ENCODE assay signal across 33 cellular contexts in the genomic region with DNA sequence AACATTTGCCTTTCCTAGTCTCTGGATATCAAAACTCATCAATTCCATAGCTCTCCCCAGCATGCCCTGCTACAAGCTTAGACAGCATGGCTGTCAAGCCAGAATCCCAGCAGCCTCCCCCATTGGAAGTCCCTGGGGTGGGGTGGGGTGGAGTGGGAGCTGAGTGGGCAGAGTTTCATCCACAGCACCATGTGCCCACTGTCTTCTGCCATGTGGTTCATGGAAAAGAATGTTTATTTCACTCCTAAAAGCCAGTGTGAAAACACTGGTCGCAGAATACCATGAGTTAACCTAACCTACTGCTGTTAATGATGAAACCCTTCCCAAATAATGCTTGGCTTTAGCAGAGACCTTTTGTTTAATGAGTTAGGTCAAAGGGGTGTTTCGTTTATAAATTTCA.
"Had no signal": no experiment of that assay in that cellular context is flagged by ENCODE, and none has a peak within 500 bp of the region (broad histone marks: within the 10 kb centered on the region; RNA-seq: fewer than 3 reads in every experiment).

No MANE protein-coding gene starts in this region.

- FAIRE-seq: astrocyte, bronchial epithelial cell had no signal

- H3K4me1 ChIP-seq: adrenal gland, ascending aorta, body of pancreas, breast epithelium had no signal

- DNase-seq: activated effector memory CD4-positive, alpha-beta T cell treated with anti-CD3 and anti-CD28 coated beads, Interleukin-2, amount 50 U/mL, for 16 hours; activated effector memory CD4-positive, alpha-beta T cell treated with Interleukin-2 at 50 U/mL for 16 hours; activated gamma-delta T cell; activated gamma-delta T cell treated with Interleukin-2 at 50 U/mL for 16 hours; activated naive CD4-positive, alpha-beta T cell; activated naive CD4-positive, alpha-beta T cell treated with anti-CD3 and anti-CD28 coated beads for 36 hours; activated naive CD4-positive, alpha-beta T cell treated with anti-CD3 and anti-CD28 coated beads, Interleukin-2, amount 10 ng/mL, durations not matched to agents 7 days and 5 days; activated naive CD4-positive, alpha-beta T cell treated with anti-CD3 and anti-CD28 coated beads, Interleukin-2, amount 50 U/mL, for 16 hours; activated naive CD4-positive, alpha-beta T cell treated with Interleukin-2 at 50 U/mL for 16 hours; activated naive CD8-positive, alpha-beta T cell treated with anti-CD3 and anti-CD28 coated beads for 36 hours; activated naive CD8-positive, alpha-beta T cell treated with anti-CD3 and anti-CD28 coated beads, Interleukin-2, amount 10 ng/mL, durations not matched to agents 7 days and 5 days; activated naive CD8-positive, alpha-beta T cell treated with anti-CD3 and anti-CD28 coated beads, Interleukin-2, amount 50 U/mL, for 24 hours; activated T-cell treated with anti-CD3 and anti-CD28 coated beads, Interleukin-2, amount 50 U/mL, for 1 hour; activated T-cell treated with anti-CD3 and anti-CD28 coated beads, Interleukin-2, amount 50 U/mL, for 24 hours; activated T-cell treated with anti-CD3 and anti-CD28 coated beads, Interleukin-2, amount 50 U/mL, for 4 hours; activated T-cell treated with anti-CD3 and anti-CD28 coated beads, Interleukin-2, amount 50 U/mL, for 48 hours; activated T-cell treated with anti-CD3 and anti-CD28 coated beads, Interleukin-2, amount 50 U/mL, for 72 hours; adrenal gland; amniotic stem cell; amygdala; anterior cingulate cortex; aorta; body of pancreas; brain microvascular endothelial cell; central memory CD4-positive, alpha-beta T cell; cerebellar nuclear complex had no signal

- H3K4me3 ChIP-seq: adrenal gland, ascending aorta, body of pancreas, breast epithelium, cardiac muscle cell had no signal

- H3K27me3 ChIP-seq: adrenal gland, ascending aorta, body of pancreas, brain microvascular endothelial cell, breast epithelium, cardiac muscle cell had no signal

- H3K36me3 ChIP-seq: adrenal gland, ascending aorta, brain microvascular endothelial cell, breast epithelium, cardiac muscle cell had no signal

- H3K27ac ChIP-seq: adrenal gland, ascending aorta, body of pancreas, brain microvascular endothelial cell, breast epithelium, cardiac muscle cell had no signal

- H3K9me3 ChIP-seq: adrenal gland, ascending aorta, body of pancreas, breast epithelium had no signal

- ATAC-seq: activated naive CD4-positive, alpha-beta T cell treated with anti-CD3 and anti-CD28 coated beads, Interleukin-2, amount 50 U/mL, for 72 hours; activated naive CD8-positive, alpha-beta T cell treated with anti-CD3 and anti-CD28 coated beads, Interleukin-2, amount 50 U/mL, for 24 hours; activated T-cell treated with anti-CD3 and anti-CD28 coated beads, Interleukin-2, amount 50 U/mL, for 4 hours; activated T-cell treated with anti-CD3 and anti-CD28 coated beads, Interleukin-2, amount 50 U/mL, for 72 hours; activated T-helper 17 cell treated with anti-CD3 and anti-CD28 coated beads, Interleukin-2, amount 50 U/mL, for 72 hours; body of pancreas had no signal
